In the genomic region with DNA sequence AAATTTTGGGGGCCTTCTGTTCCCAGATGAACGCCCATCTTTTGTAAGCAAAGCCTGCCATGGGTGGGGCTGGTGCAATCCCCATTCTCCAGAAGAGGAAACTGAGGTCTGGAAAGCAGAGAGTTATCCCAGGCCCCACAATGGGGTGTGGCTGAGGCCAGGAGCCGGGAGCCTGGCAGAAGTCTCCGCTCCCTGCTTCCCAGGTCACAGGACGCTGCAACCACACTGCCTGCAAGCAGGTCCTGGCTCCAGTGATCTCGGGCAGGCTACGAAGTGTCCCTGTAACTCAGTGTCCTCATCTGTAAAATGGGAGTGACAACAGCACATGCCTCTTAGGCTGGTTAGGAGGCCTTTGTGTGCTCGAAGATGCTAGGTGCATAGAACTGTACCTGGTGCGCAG, we compare ENCODE assay signal across 1 cellular context.
TF ChIP-seq lines count a peak whose summit lies in the region.

No MANE protein-coding gene starts in this region.

TF ChIP-seq in H1, 55 proteins besides CTCF, POLR2A, EP300 and RAD21:
- no peak for TF ChIP-seq RFX5 (IDR thresholded peaks at IDR 0.05; ENCODE audit: borderline replicate concordance, low read depth, low read length)
- TF ChIP-seq KDM1A (IDR thresholded peaks at IDR 0.05; ENCODE audit: borderline replicate concordance, low read length): peak; percentile 37; the same call in 1 of the 2 replicates
- TF ChIP-seq SP4 (IDR thresholded peaks at IDR 0.05; ENCODE audit: low read length): no peak
- TF ChIP-seq FOSL1 (IDR thresholded peaks at IDR 0.05; ENCODE audit: insufficient read depth, low read depth, low read length): no peak
- no peak for TF ChIP-seq SRF (IDR thresholded peaks at IDR 0.05; ENCODE audit: low read depth, low read length)
- TF ChIP-seq, protein P1, sequence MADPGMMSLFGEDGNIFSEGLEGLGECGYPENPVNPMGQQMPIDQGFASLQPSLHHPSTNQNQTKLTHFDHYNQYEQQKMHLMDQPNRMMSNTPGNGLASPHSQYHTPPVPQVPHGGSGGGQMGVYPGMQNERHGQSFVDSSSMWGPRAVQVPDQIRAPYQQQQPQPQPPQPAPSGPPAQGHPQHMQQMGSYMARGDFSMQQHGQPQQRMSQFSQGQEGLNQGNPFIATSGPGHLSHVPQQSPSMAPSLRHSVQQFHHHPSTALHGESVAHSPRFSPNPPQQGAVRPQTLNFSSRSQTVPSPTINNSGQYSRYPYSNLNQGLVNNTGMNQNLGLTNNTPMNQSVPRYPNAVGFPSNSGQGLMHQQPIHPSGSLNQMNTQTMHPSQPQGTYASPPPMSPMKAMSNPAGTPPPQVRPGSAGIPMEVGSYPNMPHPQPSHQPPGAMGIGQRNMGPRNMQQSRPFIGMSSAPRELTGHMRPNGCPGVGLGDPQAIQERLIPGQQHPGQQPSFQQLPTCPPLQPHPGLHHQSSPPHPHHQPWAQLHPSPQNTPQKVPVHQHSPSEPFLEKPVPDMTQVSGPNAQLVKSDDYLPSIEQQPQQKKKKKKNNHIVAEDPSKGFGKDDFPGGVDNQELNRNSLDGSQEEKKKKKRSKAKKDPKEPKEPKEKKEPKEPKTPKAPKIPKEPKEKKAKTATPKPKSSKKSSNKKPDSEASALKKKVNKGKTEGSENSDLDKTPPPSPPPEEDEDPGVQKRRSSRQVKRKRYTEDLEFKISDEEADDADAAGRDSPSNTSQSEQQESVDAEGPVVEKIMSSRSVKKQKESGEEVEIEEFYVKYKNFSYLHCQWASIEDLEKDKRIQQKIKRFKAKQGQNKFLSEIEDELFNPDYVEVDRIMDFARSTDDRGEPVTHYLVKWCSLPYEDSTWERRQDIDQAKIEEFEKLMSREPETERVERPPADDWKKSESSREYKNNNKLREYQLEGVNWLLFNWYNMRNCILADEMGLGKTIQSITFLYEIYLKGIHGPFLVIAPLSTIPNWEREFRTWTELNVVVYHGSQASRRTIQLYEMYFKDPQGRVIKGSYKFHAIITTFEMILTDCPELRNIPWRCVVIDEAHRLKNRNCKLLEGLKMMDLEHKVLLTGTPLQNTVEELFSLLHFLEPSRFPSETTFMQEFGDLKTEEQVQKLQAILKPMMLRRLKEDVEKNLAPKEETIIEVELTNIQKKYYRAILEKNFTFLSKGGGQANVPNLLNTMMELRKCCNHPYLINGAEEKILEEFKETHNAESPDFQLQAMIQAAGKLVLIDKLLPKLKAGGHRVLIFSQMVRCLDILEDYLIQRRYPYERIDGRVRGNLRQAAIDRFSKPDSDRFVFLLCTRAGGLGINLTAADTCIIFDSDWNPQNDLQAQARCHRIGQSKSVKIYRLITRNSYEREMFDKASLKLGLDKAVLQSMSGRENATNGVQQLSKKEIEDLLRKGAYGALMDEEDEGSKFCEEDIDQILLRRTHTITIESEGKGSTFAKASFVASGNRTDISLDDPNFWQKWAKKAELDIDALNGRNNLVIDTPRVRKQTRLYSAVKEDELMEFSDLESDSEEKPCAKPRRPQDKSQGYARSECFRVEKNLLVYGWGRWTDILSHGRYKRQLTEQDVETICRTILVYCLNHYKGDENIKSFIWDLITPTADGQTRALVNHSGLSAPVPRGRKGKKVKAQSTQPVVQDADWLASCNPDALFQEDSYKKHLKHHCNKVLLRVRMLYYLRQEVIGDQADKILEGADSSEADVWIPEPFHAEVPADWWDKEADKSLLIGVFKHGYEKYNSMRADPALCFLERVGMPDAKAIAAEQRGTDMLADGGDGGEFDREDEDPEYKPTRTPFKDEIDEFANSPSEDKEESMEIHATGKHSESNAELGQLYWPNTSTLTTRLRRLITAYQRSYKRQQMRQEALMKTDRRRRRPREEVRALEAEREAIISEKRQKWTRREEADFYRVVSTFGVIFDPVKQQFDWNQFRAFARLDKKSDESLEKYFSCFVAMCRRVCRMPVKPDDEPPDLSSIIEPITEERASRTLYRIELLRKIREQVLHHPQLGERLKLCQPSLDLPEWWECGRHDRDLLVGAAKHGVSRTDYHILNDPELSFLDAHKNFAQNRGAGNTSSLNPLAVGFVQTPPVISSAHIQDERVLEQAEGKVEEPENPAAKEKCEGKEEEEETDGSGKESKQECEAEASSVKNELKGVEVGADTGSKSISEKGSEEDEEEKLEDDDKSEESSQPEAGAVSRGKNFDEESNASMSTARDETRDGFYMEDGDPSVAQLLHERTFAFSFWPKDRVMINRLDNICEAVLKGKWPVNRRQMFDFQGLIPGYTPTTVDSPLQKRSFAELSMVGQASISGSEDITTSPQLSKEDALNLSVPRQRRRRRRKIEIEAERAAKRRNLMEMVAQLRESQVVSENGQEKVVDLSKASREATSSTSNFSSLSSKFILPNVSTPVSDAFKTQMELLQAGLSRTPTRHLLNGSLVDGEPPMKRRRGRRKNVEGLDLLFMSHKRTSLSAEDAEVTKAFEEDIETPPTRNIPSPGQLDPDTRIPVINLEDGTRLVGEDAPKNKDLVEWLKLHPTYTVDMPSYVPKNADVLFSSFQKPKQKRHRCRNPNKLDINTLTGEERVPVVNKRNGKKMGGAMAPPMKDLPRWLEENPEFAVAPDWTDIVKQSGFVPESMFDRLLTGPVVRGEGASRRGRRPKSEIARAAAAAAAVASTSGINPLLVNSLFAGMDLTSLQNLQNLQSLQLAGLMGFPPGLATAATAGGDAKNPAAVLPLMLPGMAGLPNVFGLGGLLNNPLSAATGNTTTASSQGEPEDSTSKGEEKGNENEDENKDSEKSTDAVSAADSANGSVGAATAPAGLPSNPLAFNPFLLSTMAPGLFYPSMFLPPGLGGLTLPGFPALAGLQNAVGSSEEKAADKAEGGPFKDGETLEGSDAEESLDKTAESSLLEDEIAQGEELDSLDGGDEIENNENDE (IDR thresholded peaks at IDR 0.05; ENCODE audit: insufficient replicate concordance, low read length): no peak
- TF ChIP-seq RBBP5 (IDR thresholded peaks at IDR 0.05; ENCODE audit: borderline replicate concordance, low read depth, low read length): no peak
- TF ChIP-seq EZH2 (IDR thresholded peaks at IDR 0.05; ENCODE audit: low read depth, low read length, severe bottlenecking): no peak
- TF ChIP-seq HDAC2 (IDR thresholded peaks at IDR 0.05; ENCODE audit: borderline replicate concordance in 1 of 2, low read depth in 2 of 2, low read length in 2 of 2): no peak
